8 cellular contexts compared by ENCODE assay signal in genomic region chr1:93344886-93345632, GRCh38. TPM values are rescaled to one million over a fixed set of nuclear protein-coding genes. Genes with fewer than 3 reads are reported as not detected.
DNase-seq lines count a peak whose midpoint lies in the region; ATAC-seq and TF ChIP-seq lines count a peak whose summit lies in the region.

No MANE protein-coding gene starts in this region.

- H3K9me3 ChIP-seq in lung (ENCODE audit: control insufficient read depth in 2 of 2, insufficient read depth in 1 of 2, low read length in 1 of 2): no peaks in the 10 kb centered on the region
- H3K9me3 ChIP-seq in upper lobe of right lung: no peaks in the 10 kb centered on the region

- intact Hi-C loops in upper lobe of right lung (cut with DNase I): no loop called here

- ATAC-seq in GM19463 (IDR thresholded peaks at IDR 0.05; ENCODE audit: unreplicated experiment) (peak; percentile 1), lung (ENCODE audit: insufficient read depth, low FRiP score) (peak; percentile 8), upper lobe of right lung (peak; percentile 2), HG02870 (IDR thresholded peaks at IDR 0.05; ENCODE audit: unreplicated experiment) (no peak)

- H3K4me3 ChIP-seq in lung (peak overlapping the region; percentile 97), upper lobe of right lung (peak overlapping the region; percentile 84)

- H3K27ac ChIP-seq in C4-2B (peak overlapping the region; percentile 89), caudate nucleus (ENCODE audit: low read depth, low read length) (peak overlapping the region; percentile 83), lung (ENCODE audit: low read depth in 1 of 2, low read length in 1 of 2) (peak overlapping the region; percentile 99), upper lobe of right lung (peak overlapping the region; percentile 99)

- peak; percentile 44 for DNase-seq in NCI-H69 (lab: John Stamatoyannopoulos, UW)
- no peak for DNase-seq in caudate nucleus (lab: John Stamatoyannopoulos, UW)
- DNase-seq in lung (ENCODE audit: low spot score): no peak
- DNase-seq in upper lobe of right lung: no peak
- DNase-seq in NCI-H446 treated with DMSO at 0.1 percent for 48 hours (lab: John Stamatoyannopoulos, UW): no peak

- no peak for TF ChIP-seq CTCF in C4-2B (conservative IDR thresholded peaks at IDR 0.05)
- no peak for TF ChIP-seq CTCF in lung (IDR thresholded peaks at IDR 0.05; ENCODE audit: control extremely low read depth, extremely low read depth)
- no peak for TF ChIP-seq CTCF in upper lobe of right lung (IDR thresholded peaks at IDR 0.05)

- peaks cover under 1 to 1% of the 10 kb centered on the region in 2 donors for H3K4me1 ChIP-seq in lung (ENCODE audit: control insufficient read depth in 2 of 2, insufficient read depth in 2 of 2, low read length in 2 of 2)
- H3K4me1 ChIP-seq in upper lobe of right lung: peaks cover 17% of the 10 kb centered on the region

- H3K36me3 ChIP-seq in lung (ENCODE audit: control insufficient read depth in 2 of 2, insufficient read depth in 2 of 2, low read length in 2 of 2) (no peaks in the 10 kb centered on the region), upper lobe of right lung (no peaks in the 10 kb centered on the region)

- WGBS in lung, 2 donors: 22 to 23% methylated on average over 12 of the region's 12 CpGs

- H3K27me3 ChIP-seq in lung (ENCODE audit: control insufficient read depth, insufficient read depth) (no peaks in the 10 kb centered on the region), upper lobe of right lung (no peaks in the 10 kb centered on the region)

RNA-seq across cellular contexts. Expression of gene DR1, which starts 0.6 kb away (rescaled TPM):
- total RNA-seq in lung: 10 to 100 TPM; 44.1 to 59.5 TPM
- polyA plus RNA-seq in lung: 10 to 100 TPM; 10.5 to 24.8 TPM
- total RNA-seq in upper lobe of right lung: 47.1 TPM
